Comparison of ENCODE assay signal across 1 cellular context in the genomic region with DNA sequence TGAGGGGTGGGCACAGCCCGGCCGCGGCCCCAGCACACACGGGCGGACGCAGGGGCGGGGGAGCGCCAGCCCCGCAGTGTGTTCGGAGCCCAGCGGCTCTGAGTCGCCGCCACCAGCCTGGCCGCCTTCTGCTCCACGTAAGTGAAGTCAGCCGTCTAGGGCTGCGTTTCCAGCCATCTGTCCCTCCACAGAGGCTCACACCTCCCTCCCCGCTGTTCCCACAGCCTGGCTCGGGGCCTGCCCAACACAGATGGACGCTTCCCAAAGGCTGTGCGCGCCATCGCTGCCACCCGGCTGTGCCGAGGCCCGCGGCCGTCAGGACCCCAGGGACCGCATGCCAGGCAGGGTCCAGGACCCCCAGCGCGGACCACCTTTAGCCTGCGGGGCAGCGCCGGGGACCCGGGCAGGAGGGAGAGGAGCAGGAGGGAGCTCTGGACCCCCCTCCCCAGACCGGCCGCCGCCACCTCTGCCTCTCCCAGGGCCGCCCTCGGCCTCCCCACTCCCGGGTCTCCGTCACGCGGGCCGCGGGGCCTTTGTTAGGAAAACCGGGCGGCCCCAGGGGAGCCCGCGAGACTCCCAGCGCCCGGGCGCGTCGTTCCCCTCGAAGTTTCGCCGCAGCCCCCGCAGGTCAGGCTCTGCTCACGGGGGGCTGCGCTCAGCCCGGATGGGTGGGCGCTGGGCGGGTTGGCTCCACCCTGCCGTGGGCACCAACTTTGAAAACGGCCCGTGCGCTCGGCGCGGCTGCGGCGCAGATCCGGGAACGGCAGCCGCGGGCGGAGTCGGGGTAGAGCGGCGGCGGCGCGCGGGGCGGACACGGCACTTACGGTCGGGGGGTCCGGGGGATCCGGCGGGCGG.
TF ChIP-seq lines count a peak whose summit lies in the region.

No MANE protein-coding gene starts in this region.

TF ChIP-seq in SK-N-SH treated with all-trans-retinoic acid at 6 μM for 48 hours, 23 proteins besides CTCF, POLR2A, EP300 and RAD21 (continued from another document):
- TF ChIP-seq, protein P1, sequence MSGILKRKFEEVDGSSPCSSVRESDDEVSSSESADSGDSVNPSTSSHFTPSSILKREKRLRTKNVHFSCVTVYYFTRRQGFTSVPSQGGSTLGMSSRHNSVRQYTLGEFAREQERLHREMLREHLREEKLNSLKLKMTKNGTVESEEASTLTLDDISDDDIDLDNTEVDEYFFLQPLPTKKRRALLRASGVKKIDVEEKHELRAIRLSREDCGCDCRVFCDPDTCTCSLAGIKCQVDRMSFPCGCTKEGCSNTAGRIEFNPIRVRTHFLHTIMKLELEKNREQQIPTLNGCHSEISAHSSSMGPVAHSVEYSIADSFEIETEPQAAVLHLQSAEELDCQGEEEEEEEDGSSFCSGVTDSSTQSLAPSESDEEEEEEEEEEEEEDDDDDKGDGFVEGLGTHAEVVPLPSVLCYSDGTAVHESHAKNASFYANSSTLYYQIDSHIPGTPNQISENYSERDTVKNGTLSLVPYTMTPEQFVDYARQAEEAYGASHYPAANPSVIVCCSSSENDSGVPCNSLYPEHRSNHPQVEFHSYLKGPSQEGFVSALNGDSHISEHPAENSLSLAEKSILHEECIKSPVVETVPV (CRISPR knock-in tag; IDR thresholded peaks at IDR 0.05), result no peak
